In the genomic region with DNA sequence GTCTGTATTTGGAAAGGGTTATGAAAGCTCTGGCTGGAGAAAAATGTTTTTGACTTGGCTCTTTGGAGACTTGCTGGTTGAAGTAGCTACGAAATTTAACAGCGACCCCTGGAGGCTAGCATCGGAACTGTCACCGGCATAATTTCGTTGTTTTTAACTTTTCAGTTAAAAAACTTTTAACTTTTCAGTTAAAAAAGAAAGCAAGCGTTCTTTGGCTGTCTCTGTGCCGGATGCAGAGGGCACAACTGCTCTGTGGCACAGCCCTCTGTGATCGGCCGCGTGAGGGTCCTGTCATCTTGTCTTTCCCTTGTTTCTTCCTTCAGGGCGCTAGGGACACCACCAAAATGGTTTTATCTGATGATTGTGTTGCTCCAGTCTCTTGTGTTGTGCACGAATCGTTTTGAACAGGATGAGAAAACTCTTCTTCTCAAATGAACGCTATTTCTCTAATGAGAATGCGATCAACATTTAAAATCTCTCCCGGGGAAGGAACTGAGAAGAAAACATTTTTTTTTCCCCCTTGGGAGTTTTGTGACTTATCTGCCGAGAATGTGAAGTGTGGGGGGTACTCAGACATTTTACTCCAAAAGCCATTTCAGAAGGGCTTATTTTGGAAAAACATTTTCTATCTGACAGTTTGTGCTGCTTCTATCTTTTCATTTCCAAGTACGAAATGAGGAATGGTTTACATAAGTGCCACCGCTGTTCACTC, we compare ENCODE assay signal across 8 cellular contexts. TPM values are rescaled to one million over a fixed set of nuclear protein-coding genes. Genes with fewer than 3 reads are reported as not detected.
DNase-seq lines count a peak whose midpoint lies in the region; ATAC-seq lines count a peak whose summit lies in the region.

No MANE protein-coding gene starts in this region.

- no peaks in the 10 kb centered on the region for H3K4me1 ChIP-seq in mucosa of rectum (ENCODE audit: control insufficient read depth in 2 of 2, insufficient read depth in 2 of 2, low read length in 2 of 2)

- no peak overlapping the region for H3K4me3 Mint-ChIP-seq in activated CD4-positive, alpha-beta T cell treated with anti-CD3 and anti-CD28 coated beads for 36 hours

- peaks cover 4% of the 10 kb centered on the region for H3K4me1 Mint-ChIP-seq in activated CD4-positive, alpha-beta T cell treated with anti-CD3 and anti-CD28 coated beads for 36 hours

- peak overlapping the region; percentile 23 to 33 for H3K4me3 ChIP-seq in mucosa of rectum (ENCODE audit: low read length in 2 of 2)

- H3K36me3 Mint-ChIP-seq in activated CD4-positive, alpha-beta T cell treated with anti-CD3 and anti-CD28 coated beads for 36 hours (ENCODE audit: low read depth) = no peaks in the 10 kb centered on the region

- H3K27ac Mint-ChIP-seq in activated CD4-positive, alpha-beta T cell treated with anti-CD3 and anti-CD28 coated beads for 36 hours = no peak overlapping the region

- intact Hi-C loops in activated CD4-positive, alpha-beta T cell treated with anti-CD3 and anti-CD28 coated beads for 36 hours (cut with DNase I, micrococcal nuclease) = loop anchor here (1.0 to 2.0 kb wide), 2 partner anchors 96 to 97 kb away; no protein-coding TSS in a partner anchor

- H3K27me3 Mint-ChIP-seq in activated CD4-positive, alpha-beta T cell treated with anti-CD3 and anti-CD28 coated beads for 36 hours = peaks cover 9% of the 10 kb centered on the region

- peak; percentile 16 for DNase-seq in DMS79 treated with DMSO at 0.1 percent for 48 hours (lab: John Stamatoyannopoulos, UW)
- no peak for DNase-seq in DMS79 (lab: John Stamatoyannopoulos, UW)
- DNase-seq in M059J (ENCODE audit: low read depth) = peak; percentile 44
- DNase-seq in activated CD4-positive, alpha-beta T cell treated with anti-CD3 and anti-CD28 coated beads for 36 hours = peak; percentile 70
- DNase-seq in effector CD8-positive, alpha-beta T cell (lab: John Stamatoyannopoulos, UW) = peak; percentile 3
- peak; percentile 18 for DNase-seq in stromal cell of bone marrow (ENCODE audit: low read depth)

- H3K9me3 Mint-ChIP-seq in activated CD4-positive, alpha-beta T cell treated with anti-CD3 and anti-CD28 coated beads for 36 hours (ENCODE audit: low read depth) = no peaks in the 10 kb centered on the region

- no peak for ATAC-seq in activated CD4-positive, alpha-beta T cell treated with anti-CD3 and anti-CD28 coated beads for 36 hours
- no peak for ATAC-seq in HG03039 (IDR thresholded peaks at IDR 0.05; ENCODE audit: unreplicated experiment)

- no peaks in the 10 kb centered on the region for H3K9me3 ChIP-seq in mucosa of rectum (ENCODE audit: control insufficient read depth in 2 of 2, low read length in 2 of 2)

- CTCF ChIA-PET in activated CD4-positive, alpha-beta T cell treated with anti-CD3 and anti-CD28 coated beads for 36 hours (lab: Charles Lee) = interaction anchor here (0.6 to 1.6 kb wide), 16 partner anchors 8 to 567 kb away, joined by 3 to 20 read pairs (median 3); no protein-coding TSS in a partner anchor

- no peak overlapping the region for H3K27ac ChIP-seq in mucosa of rectum (ENCODE audit: low read depth in 2 of 2, low read length in 2 of 2)

- no peaks in the 10 kb centered on the region for H3K36me3 ChIP-seq in mucosa of rectum (ENCODE audit: control insufficient read depth in 2 of 2, insufficient read depth in 2 of 2, low read length in 2 of 2)

- no peaks in the 10 kb centered on the region for H3K27me3 ChIP-seq in mucosa of rectum (ENCODE audit: control insufficient read depth in 2 of 2, insufficient read depth in 2 of 2, low read length in 2 of 2)

- no peak overlapping the region for H3K9ac ChIP-seq in mucosa of rectum (ENCODE audit: low read depth in 1 of 2, low read length in 2 of 2)

- POLR2A ChIA-PET in activated CD4-positive, alpha-beta T cell treated with anti-CD3 and anti-CD28 coated beads for 36 hours (lab: Charles Lee) = interaction anchor here (0.7 kb wide), 1 partner anchor 291 kb away, joined by 17 read pairs; no protein-coding TSS in a partner anchor

RNA-seq across cellular contexts. Expression of gene ADCYAP1, which starts 57.1 kb away (rescaled TPM):
- 0.98 and 2.2 TPM in 2 replicates for total RNA-seq in M059J (2014; rRNA removed; shearing (Covaris generic))
- not detected for total RNA-seq in activated CD4-positive, alpha-beta T cell treated with anti-CD3 and anti-CD28 coated beads for 36 hours
